In genomic region chr10:26721561-26721960, GRCh38 we compare ENCODE assay signal across 15 cellular contexts. TPM values are rescaled to one million over a fixed set of nuclear protein-coding genes. Genes with fewer than 3 reads are reported as not detected.
DNase-seq lines count a peak whose midpoint lies in the region; ATAC-seq and TF ChIP-seq lines count a peak whose summit lies in the region.
"Had no signal": no experiment of that assay in that cellular context is flagged by ENCODE, and none has a peak within 500 bp of the region (broad histone marks: within the 10 kb centered on the region; RNA-seq: fewer than 3 reads in every experiment).

No MANE protein-coding gene starts in this region.

- TF ChIP-seq CTCF in right atrium auricular region (IDR thresholded peaks at IDR 0.05) (no peak), WTC11 (IDR thresholded peaks at IDR 0.05) (no peak)

- CTCF ChIA-PET in CD8-positive, alpha-beta memory T cell (lab: Charles Lee): interaction anchor here (2.1 kb wide), 1 partner anchor 161 kb away, joined by 5 read pairs; no protein-coding TSS in a partner anchor
- CTCF ChIA-PET in WTC11 (lab: Charles Lee): no interaction called here

- H3K9me3 ChIP-seq in CD8-positive, alpha-beta memory T cell (ENCODE audit: low read length): no peaks in the 10 kb centered on the region
- H3K9me3 ChIP-seq in right atrium auricular region: no peaks in the 10 kb centered on the region
- H3K9me3 ChIP-seq: uterus had no signal

- H3K27me3 Mint-ChIP-seq in CD8-positive, alpha-beta memory T cell: no peaks in the 10 kb centered on the region
- no peaks in the 10 kb centered on the region for H3K27me3 Mint-ChIP-seq in activated T-helper 17 cell treated with anti-CD3 and anti-CD28 coated beads, Interleukin-2, amount 50 U/mL, for 72 hours
- H3K27me3 Mint-ChIP-seq in natural killer cell treated with Interleukin-12 subunit alpha and Interleukin-12 subunit beta and Interleukin-15 and Interleukin-18, amount 100 ng/mL, for 72 hours: no peaks in the 10 kb centered on the region
- no peaks in the 10 kb centered on the region for H3K27me3 Mint-ChIP-seq in WTC11 (ENCODE audit: low read depth)

- peak overlapping the region; percentile 80 to 99 (median 96) for H3K27ac Mint-ChIP-seq in CD8-positive, alpha-beta memory T cell
- H3K27ac Mint-ChIP-seq in activated T-helper 17 cell treated with anti-CD3 and anti-CD28 coated beads, Interleukin-2, amount 50 U/mL, for 72 hours: peak overlapping the region; percentile 89
- peak overlapping the region; percentile 83 to 92 for H3K27ac Mint-ChIP-seq in natural killer cell treated with Interleukin-12 subunit alpha and Interleukin-12 subunit beta and Interleukin-15 and Interleukin-18, amount 100 ng/mL, for 72 hours
- H3K27ac Mint-ChIP-seq in WTC11: no peak overlapping the region
- H3K27ac Mint-ChIP-seq: nephron had no signal

- peak; percentile 86 to 93 for ATAC-seq in activated CD4-positive, CD25-positive, alpha-beta regulatory T cell treated with anti-CD3 and anti-CD28 coated beads, Interleukin-2, amount 50 U/mL, for 24 hours
- ATAC-seq in activated T-helper 17 cell treated with anti-CD3 and anti-CD28 coated beads, Interleukin-2, amount 50 U/mL, for 72 hours (replicated peaks): peak; percentile 97
- peak; percentile 89 to 98 for ATAC-seq in natural killer cell treated with Interleukin-12 subunit alpha and Interleukin-12 subunit beta and Interleukin-15 and Interleukin-18, amount 100 ng/mL, for 72 hours
- ATAC-seq in HG03571 (IDR thresholded peaks at IDR 0.05; ENCODE audit: unreplicated experiment): no peak
- ATAC-seq in WTC11: no peak

- H3K36me3 Mint-ChIP-seq in CD8-positive, alpha-beta memory T cell: peaks cover 4 to 40% (median 14%) of the 10 kb centered on the region in 3 donors
- peaks cover 90% of the 10 kb centered on the region for H3K36me3 Mint-ChIP-seq in activated T-helper 17 cell treated with anti-CD3 and anti-CD28 coated beads, Interleukin-2, amount 50 U/mL, for 72 hours (ENCODE audit: low read depth)
- H3K36me3 Mint-ChIP-seq in natural killer cell treated with Interleukin-12 subunit alpha and Interleukin-12 subunit beta and Interleukin-15 and Interleukin-18, amount 100 ng/mL, for 72 hours: peaks cover 9% of the 10 kb centered on the region
- H3K36me3 Mint-ChIP-seq in WTC11: peaks cover 44% of the 10 kb centered on the region

- POLR2A ChIA-PET in CD8-positive, alpha-beta memory T cell (lab: Charles Lee): interaction anchor here (0.5 kb wide), 1 partner anchor 19 kb away, joined by 3 read pairs; no protein-coding TSS in a partner anchor
- POLR2A ChIA-PET in WTC11 (lab: Charles Lee): no interaction called here

- no peaks in the 10 kb centered on the region for H3K36me3 ChIP-seq in CD8-positive, alpha-beta memory T cell (ENCODE audit: insufficient read depth, low read length)
- peaks cover 21% of the 10 kb centered on the region for H3K36me3 ChIP-seq in right atrium auricular region
- H3K36me3 ChIP-seq: uterus had no signal

- peaks cover 20 to 22% (median 22%) of the 10 kb centered on the region in 3 donors for H3K4me1 Mint-ChIP-seq in CD8-positive, alpha-beta memory T cell
- no peaks in the 10 kb centered on the region for H3K4me1 Mint-ChIP-seq in activated T-helper 17 cell treated with anti-CD3 and anti-CD28 coated beads, Interleukin-2, amount 50 U/mL, for 72 hours
- peaks cover 10 to 14% of the 10 kb centered on the region in 2 donors for H3K4me1 Mint-ChIP-seq in natural killer cell treated with Interleukin-12 subunit alpha and Interleukin-12 subunit beta and Interleukin-15 and Interleukin-18, amount 100 ng/mL, for 72 hours (ENCODE audit: low read depth in 2 of 2)
- H3K4me1 Mint-ChIP-seq in WTC11: no peaks in the 10 kb centered on the region
- H3K4me1 Mint-ChIP-seq: nephron had no signal

- no peak overlapping the region for H3K4me3 ChIP-seq in CD8-positive, alpha-beta memory T cell (ENCODE audit: low read length)
- no peak overlapping the region for H3K4me3 ChIP-seq in right atrium auricular region
- H3K4me3 ChIP-seq: SK-N-MC, uterus had no signal

- no peaks in the 10 kb centered on the region for H3K9me3 Mint-ChIP-seq in CD8-positive, alpha-beta memory T cell
- H3K9me3 Mint-ChIP-seq in activated T-helper 17 cell treated with anti-CD3 and anti-CD28 coated beads, Interleukin-2, amount 50 U/mL, for 72 hours: no peaks in the 10 kb centered on the region
- no peaks in the 10 kb centered on the region for H3K9me3 Mint-ChIP-seq in natural killer cell treated with Interleukin-12 subunit alpha and Interleukin-12 subunit beta and Interleukin-15 and Interleukin-18, amount 100 ng/mL, for 72 hours
- H3K9me3 Mint-ChIP-seq in WTC11: no peaks in the 10 kb centered on the region
- H3K9me3 Mint-ChIP-seq: nephron had no signal

- H3K27me3 ChIP-seq in CD8-positive, alpha-beta memory T cell (ENCODE audit: insufficient read depth, low read length, poor library complexity, severe bottlenecking): no peaks in the 10 kb centered on the region
- H3K27me3 ChIP-seq in right atrium auricular region: no peaks in the 10 kb centered on the region
- H3K27me3 ChIP-seq: uterus had no signal

- no peak overlapping the region for H3K27ac ChIP-seq in CD8-positive, alpha-beta memory T cell (ENCODE audit: low read depth, low read length)
- H3K27ac ChIP-seq in right atrium auricular region: no peak overlapping the region
- H3K27ac ChIP-seq: SK-N-MC, uterus had no signal

- peaks cover 14% of the 10 kb centered on the region for H3K4me1 ChIP-seq in CD8-positive, alpha-beta memory T cell (ENCODE audit: insufficient read depth, low read length)
- no peaks in the 10 kb centered on the region for H3K4me1 ChIP-seq in right atrium auricular region
- H3K4me1 ChIP-seq: uterus had no signal

- H3K4me3 Mint-ChIP-seq in CD8-positive, alpha-beta memory T cell: peak overlapping the region; percentile 8 to 90 (median 73)
- H3K4me3 Mint-ChIP-seq in activated T-helper 17 cell treated with anti-CD3 and anti-CD28 coated beads, Interleukin-2, amount 50 U/mL, for 72 hours: peak overlapping the region; percentile 38
- peak overlapping the region; percentile 73 for H3K4me3 Mint-ChIP-seq in natural killer cell treated with Interleukin-12 subunit alpha and Interleukin-12 subunit beta and Interleukin-15 and Interleukin-18, amount 100 ng/mL, for 72 hours
- no peak overlapping the region for H3K4me3 Mint-ChIP-seq in WTC11
- H3K4me3 Mint-ChIP-seq: nephron had no signal

- DNase-seq in CD8-positive, alpha-beta memory T cell: peak; percentile 9 to 80 (median 32)
- no peak for DNase-seq in natural killer cell treated with Interleukin-12 subunit alpha and Interleukin-12 subunit beta and Interleukin-15 and Interleukin-18, amount 100 ng/mL, for 72 hours (ENCODE audit: low spot score)
- DNase-seq in NCI-H2081 treated with DMSO at 0.1 percent for 48 hours (lab: John Stamatoyannopoulos, UW) (no peak), right atrium auricular region (ENCODE audit: low spot score) (no peak), WTC11 (ENCODE audit: low spot score) (no peak)
- DNase-seq: DMS79 treated with DMSO at 0.1 percent for 48 hours, foreskin melanocyte, NCI-H1417, NCI-H446, uterus had no signal

TF ChIP-seq in WTC11, 78 proteins besides CTCF, POLR2A, EP300 and RAD21:
- TF ChIP-seq FOXK1 (CRISPR knock-in tag; IDR thresholded peaks at IDR 0.05) (no peak), E2F1 (CRISPR knock-in tag; IDR thresholded peaks at IDR 0.05) (no peak), ZNF396 (CRISPR knock-in tag; IDR thresholded peaks at IDR 0.05; ENCODE audit: borderline replicate concordance) (no peak)

RNA-seq across cellular contexts. Expression of gene PDSS1, which starts 24.1 kb away (rescaled TPM):
- total RNA-seq in CD8-positive, alpha-beta memory T cell: 10 to 100 TPM; 32.0 to 34.7 TPM
- polyA plus RNA-seq in CD8-positive, alpha-beta memory T cell: 3.0 TPM
- total RNA-seq in activated T-helper 17 cell treated with anti-CD3 and anti-CD28 coated beads, Interleukin-2, amount 50 U/mL, for 72 hours: 10 to 100 TPM; 10.9 to 32.1 TPM
- total RNA-seq in natural killer cell treated with Interleukin-12 subunit alpha and Interleukin-12 subunit beta and Interleukin-15 and Interleukin-18, amount 100 ng/mL, for 72 hours: 10 to 100 TPM; 14.0 to 31.3 TPM
- 1 to 10 TPM; 2.8 to 4.7 TPM for total RNA-seq in right atrium auricular region
- 13.2 to 13.9 TPM (median 13.6 TPM) in 3 replicates for total RNA-seq in WTC11 (2021)

Comparison
In these comparisons a context has a peak if more than half of its experiments do, and no peak if none do; other contexts are left out.
1. DNase-seq: peak in CD8-positive, alpha-beta memory T cell (5 of 5); none in natural killer cell treated with Interleukin-12 subunit alpha and Interleukin-12 subunit beta and Interleukin-15 and Interleukin-18, amount 100 ng/mL, for 72 hours (single experiment), NCI-H2081 treated with DMSO at 0.1 percent for 48 hours (single experiment), right atrium auricular region (single experiment) and WTC11 (single experiment).
2. ATAC-seq: peak in activated CD4-positive, CD25-positive, alpha-beta regulatory T cell treated with anti-CD3 and anti-CD28 coated beads, Interleukin-2, amount 50 U/mL, for 24 hours (2 of 2), activated T-helper 17 cell treated with anti-CD3 and anti-CD28 coated beads, Interleukin-2, amount 50 U/mL, for 72 hours (single experiment) and natural killer cell treated with Interleukin-12 subunit alpha and Interleukin-12 subunit beta and Interleukin-15 and Interleukin-18, amount 100 ng/mL, for 72 hours (2 of 2); none in HG03571 (single experiment) and WTC11 (single experiment).